Comparison of ENCODE assay signal across 4 cellular contexts in genomic region chr9:9362332-9362731, GRCh38.
"Had no signal": no experiment of that assay in that cellular context is flagged by ENCODE, and none has a peak within 500 bp of the region (broad histone marks: within the 10 kb centered on the region; RNA-seq: fewer than 3 reads in every experiment).

No MANE protein-coding gene starts in this region.

- H3K27ac ChIP-seq: GM23248 had no signal

- H3K9me3 ChIP-seq: HAP-1 had no signal

- H3K36me3 ChIP-seq: HAP-1 had no signal

- H2AFZ ChIP-seq: GM23248, GM23338 had no signal

- H3K4me2 ChIP-seq: GM23338 had no signal

- H3K4me3 ChIP-seq: GM23248, GM23338, HAP-1 had no signal

- H3K9ac ChIP-seq: GM23248 had no signal

- ATAC-seq: GM23338, HCT116 had no signal
